2 cellular contexts compared by ENCODE assay signal in genomic region chr9:93419023-93419422, GRCh38.
TF ChIP-seq lines count a peak whose summit lies in the region.

No MANE protein-coding gene starts in this region.

TF ChIP-seq in K562, 482 proteins besides CTCF, POLR2A, EP300 and RAD21:
- TF ChIP-seq MED1 (CRISPR knock-in tag; IDR thresholded peaks at IDR 0.05; ENCODE audit: borderline replicate concordance) (no peak), ZNF76 (CRISPR knock-in tag; IDR thresholded peaks at IDR 0.05; ENCODE audit: borderline replicate concordance) (no peak), TRIM28 (IDR thresholded peaks at IDR 0.05) (peak; percentile 61; the same call in 1 of the 2 replicates), ZNF384 (IDR thresholded peaks at IDR 0.05; ENCODE audit: low read depth, low read length) (no peak), SETDB1 (IDR thresholded peaks at IDR 0.05; ENCODE audit: low read length) (no peak), RFX1 (IDR thresholded peaks at IDR 0.05) (no peak), ZNF23 (CRISPR knock-in tag; IDR thresholded peaks at IDR 0.05) (no peak), IRF2 (CRISPR knock-in tag; IDR thresholded peaks at IDR 0.05) (no peak), ZNF280A (IDR thresholded peaks at IDR 0.05; ENCODE audit: low read depth, partially characterized antibody) (peak; percentile 26), TOE1 (IDR thresholded peaks at IDR 0.05; ENCODE audit: borderline replicate concordance) (no peak), TOE1 (CRISPR knock-in tag; IDR thresholded peaks at IDR 0.05; ENCODE audit: borderline replicate concordance, low read depth) (no peak), CBX3 (IDR thresholded peaks at IDR 0.05; ENCODE audit: borderline replicate concordance in 1 of 2, low read length in 2 of 2) (0 out of 3 replicates have a peak, but pooled peaks of 1 of the 2 experiments have one; percentile 33), BCL6 (CRISPR knock-in tag; IDR thresholded peaks at IDR 0.05) (no peak), GATAD2A (IDR thresholded peaks at IDR 0.05) (no peak), SREBF1 (IDR thresholded peaks at IDR 0.05; ENCODE audit: borderline replicate concordance, low read depth, low read length) (no peak), ZNF316 (IDR thresholded peaks at IDR 0.05) (no peak), ATF2 (CRISPR knock-in tag; IDR thresholded peaks at IDR 0.05) (no peak), MCM3 (IDR thresholded peaks at IDR 0.05) (no peak), LEF1 (IDR thresholded peaks at IDR 0.05) (no peak), CBX1 (IDR thresholded peaks at IDR 0.05; ENCODE audit: low read depth) (no peak), CHAMP1 (IDR thresholded peaks at IDR 0.05) (no peak)
- TF ChIP-seq, protein P1, sequence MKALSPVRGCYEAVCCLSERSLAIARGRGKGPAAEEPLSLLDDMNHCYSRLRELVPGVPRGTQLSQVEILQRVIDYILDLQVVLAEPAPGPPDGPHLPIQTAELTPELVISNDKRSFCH (CRISPR knock-in tag; IDR thresholded peaks at IDR 0.05) = no peak
- TF ChIP-seq, protein P1 (tag; IDR thresholded peaks at IDR 0.05) = no peak
- TF ChIP-seq, protein P2, sequence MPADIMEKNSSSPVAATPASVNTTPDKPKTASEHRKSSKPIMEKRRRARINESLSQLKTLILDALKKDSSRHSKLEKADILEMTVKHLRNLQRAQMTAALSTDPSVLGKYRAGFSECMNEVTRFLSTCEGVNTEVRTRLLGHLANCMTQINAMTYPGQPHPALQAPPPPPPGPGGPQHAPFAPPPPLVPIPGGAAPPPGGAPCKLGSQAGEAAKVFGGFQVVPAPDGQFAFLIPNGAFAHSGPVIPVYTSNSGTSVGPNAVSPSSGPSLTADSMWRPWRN (IDR thresholded peaks at IDR 0.05; ENCODE audit: low read depth) = no peak
- TF ChIP-seq, protein P3, sequence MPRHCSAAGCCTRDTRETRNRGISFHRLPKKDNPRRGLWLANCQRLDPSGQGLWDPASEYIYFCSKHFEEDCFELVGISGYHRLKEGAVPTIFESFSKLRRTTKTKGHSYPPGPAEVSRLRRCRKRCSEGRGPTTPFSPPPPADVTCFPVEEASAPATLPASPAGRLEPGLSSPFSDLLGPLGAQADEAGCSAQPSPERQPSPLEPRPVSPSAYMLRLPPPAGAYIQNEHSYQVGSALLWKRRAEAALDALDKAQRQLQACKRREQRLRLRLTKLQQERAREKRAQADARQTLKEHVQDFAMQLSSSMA (CRISPR knock-in tag; IDR thresholded peaks at IDR 0.05) = no peak
TF ChIP-seq in K562: peak in this region for 3.

TF ChIP-seq in SK-N-SH, 30 proteins besides CTCF, POLR2A, EP300 and RAD21:
- TF ChIP-seq MEF2A (IDR thresholded peaks at IDR 0.05; ENCODE audit: borderline replicate concordance, low read depth) = no peak
- TF ChIP-seq TAF1 (IDR thresholded peaks at IDR 0.05; ENCODE audit: borderline replicate concordance, low read depth, low read length) = no peak
- no peak for TF ChIP-seq GATA2 (CRISPR knock-in tag; IDR thresholded peaks at IDR 0.05)
- TF ChIP-seq RXRA (IDR thresholded peaks at IDR 0.05; ENCODE audit: borderline replicate concordance, low read depth) = no peak
- TF ChIP-seq FOSL2 (IDR thresholded peaks at IDR 0.05; ENCODE audit: borderline replicate concordance, low read depth) = no peak
- TF ChIP-seq, protein P4, sequence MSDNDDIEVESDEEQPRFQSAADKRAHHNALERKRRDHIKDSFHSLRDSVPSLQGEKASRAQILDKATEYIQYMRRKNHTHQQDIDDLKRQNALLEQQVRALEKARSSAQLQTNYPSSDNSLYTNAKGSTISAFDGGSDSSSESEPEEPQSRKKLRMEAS (IDR thresholded peaks at IDR 0.05; ENCODE audit: low read depth) = no peak
